10 cellular contexts compared by ENCODE assay signal in the genomic region with DNA sequence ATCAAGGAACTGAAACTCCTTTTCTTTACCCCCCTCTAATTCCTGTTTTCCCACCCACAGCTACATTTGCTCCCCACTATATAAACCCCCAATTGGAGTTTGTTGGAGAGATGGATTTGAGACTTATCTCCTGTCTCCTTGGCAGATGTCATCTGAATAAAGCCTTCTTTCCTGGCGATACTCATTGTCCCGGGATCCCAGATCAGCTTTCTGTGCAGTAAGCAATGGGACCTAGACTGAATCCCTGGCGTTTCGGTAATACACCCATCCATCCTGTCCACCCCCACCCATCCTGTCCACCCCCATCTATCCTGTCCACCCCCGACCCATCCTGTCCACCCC. TPM values are rescaled to one million over a fixed set of nuclear protein-coding genes. Genes with fewer than 3 reads are reported as not detected.
DNase-seq lines count a peak whose midpoint lies in the region; ATAC-seq and TF ChIP-seq lines count a peak whose summit lies in the region.
"Had no signal": no experiment of that assay in that cellular context is flagged by ENCODE, and none has a peak within 500 bp of the region (broad histone marks: within the 10 kb centered on the region; RNA-seq: fewer than 3 reads in every experiment).

No MANE protein-coding gene starts in this region.

- H3K27me3 Mint-ChIP-seq in activated naive CD8-positive, alpha-beta T cell treated with anti-CD3 and anti-CD28 coated beads, Interleukin-2, amount 10 ng/mL, durations not matched to agents 7 days and 5 days = no peaks in the 10 kb centered on the region
- H3K27me3 Mint-ChIP-seq in activated naive CD8-positive, alpha-beta T cell treated with anti-CD3 and anti-CD28 coated beads for 36 hours = no peaks in the 10 kb centered on the region

- H3K79me2 ChIP-seq in OCI-LY1 (ENCODE audit: insufficient read depth, low read length) = no peaks in the 10 kb centered on the region

- no peak overlapping the region for H3K4me3 ChIP-seq in OCI-LY1 (ENCODE audit: low read depth, low read length, poor library complexity, severe bottlenecking)
- H3K4me3 ChIP-seq: cardiac muscle cell, lung had no signal

- H3K36me3 ChIP-seq in OCI-LY1 (ENCODE audit: insufficient read depth, low read length) = peaks cover 15% of the 10 kb centered on the region
- H3K36me3 ChIP-seq: cardiac muscle cell had no signal

- H2AFZ ChIP-seq in OCI-LY1 (ENCODE audit: low read length) = no peak overlapping the region

- H3K27ac ChIP-seq in OCI-LY1 (ENCODE audit: low read depth, low read length, poor library complexity, severe bottlenecking) = peak overlapping the region; percentile 92
- H3K27ac ChIP-seq: cardiac muscle cell had no signal

- H4K20me1 ChIP-seq in OCI-LY1 (ENCODE audit: insufficient read depth, low read length) = no peaks in the 10 kb centered on the region

- DNase-seq in activated naive CD8-positive, alpha-beta T cell treated with anti-CD3 and anti-CD28 coated beads, Interleukin-2, amount 10 ng/mL, durations not matched to agents 7 days and 5 days = no peak
- DNase-seq in activated naive CD8-positive, alpha-beta T cell treated with anti-CD3 and anti-CD28 coated beads for 36 hours = no peak
- DNase-seq in cerebellum (ENCODE audit: low spot score) (no peak), NCI-H345 (lab: John Stamatoyannopoulos, UW) (no peak)

- H3K9me2 ChIP-seq in OCI-LY1 (ENCODE audit: low read depth, low read length) = no peaks in the 10 kb centered on the region

- peaks cover 3% of the 10 kb centered on the region; the same call in 1 of the 2 replicates for H3K9me3 ChIP-seq in OCI-LY1 (ENCODE audit: low read length)

- H3K27ac Mint-ChIP-seq in activated naive CD8-positive, alpha-beta T cell treated with anti-CD3 and anti-CD28 coated beads, Interleukin-2, amount 10 ng/mL, durations not matched to agents 7 days and 5 days = peak overlapping the region; percentile 91
- no peak overlapping the region for H3K27ac Mint-ChIP-seq in activated naive CD8-positive, alpha-beta T cell treated with anti-CD3 and anti-CD28 coated beads for 36 hours

- ATAC-seq in activated naive CD8-positive, alpha-beta T cell treated with anti-CD3 and anti-CD28 coated beads, Interleukin-2, amount 10 ng/mL, durations not matched to agents 7 days and 5 days (ENCODE audit: low read depth) = no peak
- ATAC-seq in esophagus mucosa (peak; percentile 24), HG02884 (IDR thresholded peaks at IDR 0.05; ENCODE audit: unreplicated experiment) (no peak)

- H3K27me3 ChIP-seq in OCI-LY1 (ENCODE audit: insufficient read depth, low read length) = no peaks in the 10 kb centered on the region
- H3K27me3 ChIP-seq: cardiac muscle cell had no signal

- peaks cover 26% of the 10 kb centered on the region for H3K4me1 ChIP-seq in OCI-LY1 (ENCODE audit: insufficient read depth, low read length, severe bottlenecking)

- H3K9me3 Mint-ChIP-seq in activated naive CD8-positive, alpha-beta T cell treated with anti-CD3 and anti-CD28 coated beads, Interleukin-2, amount 10 ng/mL, durations not matched to agents 7 days and 5 days = no peaks in the 10 kb centered on the region
- H3K9me3 Mint-ChIP-seq in activated naive CD8-positive, alpha-beta T cell treated with anti-CD3 and anti-CD28 coated beads for 36 hours = no peaks in the 10 kb centered on the region

- no peak overlapping the region; the same call in 1 of the 2 replicates for H3K4me2 ChIP-seq in OCI-LY1 (ENCODE audit: low read length)

- TF ChIP-seq CTCF in OCI-LY1 (IDR thresholded peaks at IDR 0.05; ENCODE audit: low read length) = no peak

- peaks cover 29% of the 10 kb centered on the region for H3K4me1 Mint-ChIP-seq in activated naive CD8-positive, alpha-beta T cell treated with anti-CD3 and anti-CD28 coated beads, Interleukin-2, amount 10 ng/mL, durations not matched to agents 7 days and 5 days
- H3K4me1 Mint-ChIP-seq in activated naive CD8-positive, alpha-beta T cell treated with anti-CD3 and anti-CD28 coated beads for 36 hours = peaks cover 29% of the 10 kb centered on the region

- H3K4me3 Mint-ChIP-seq in activated naive CD8-positive, alpha-beta T cell treated with anti-CD3 and anti-CD28 coated beads, Interleukin-2, amount 10 ng/mL, durations not matched to agents 7 days and 5 days = peak overlapping the region; percentile 78
- no peak overlapping the region for H3K4me3 Mint-ChIP-seq in activated naive CD8-positive, alpha-beta T cell treated with anti-CD3 and anti-CD28 coated beads for 36 hours

- POLR2A ChIA-PET in activated naive CD8-positive, alpha-beta T cell treated with anti-CD3 and anti-CD28 coated beads, Interleukin-2, amount 10 ng/mL, durations not matched to agents 7 days and 5 days (lab: Charles Lee) = interaction anchor here (0.6 to 3.5 kb wide), 17 partner anchors 9 to 390 kb away, joined by 3 to 33 read pairs (median 4); a partner anchor contains a TSS

- no peak overlapping the region; the same call in 1 of the 2 replicates for H3K9ac ChIP-seq in OCI-LY1 (ENCODE audit: low read length)

- H3F3A ChIP-seq in OCI-LY1 (ENCODE audit: insufficient read depth, low read length) = no peaks in the 10 kb centered on the region

- no peaks in the 10 kb centered on the region for H3K36me3 Mint-ChIP-seq in activated naive CD8-positive, alpha-beta T cell treated with anti-CD3 and anti-CD28 coated beads, Interleukin-2, amount 10 ng/mL, durations not matched to agents 7 days and 5 days
- no peaks in the 10 kb centered on the region for H3K36me3 Mint-ChIP-seq in activated naive CD8-positive, alpha-beta T cell treated with anti-CD3 and anti-CD28 coated beads for 36 hours

RNA-seq across cellular contexts. Expression of a gene that starts 22.2 kb away (rescaled TPM):
- 10 to 100 TPM in 1 of 2 experiments, 1 to 10 TPM in 1; 7.4 to 10.0 TPM for total RNA-seq in activated naive CD8-positive, alpha-beta T cell treated with anti-CD3 and anti-CD28 coated beads, Interleukin-2, amount 10 ng/mL, durations not matched to agents 7 days and 5 days
- total RNA-seq in activated naive CD8-positive, alpha-beta T cell treated with anti-CD3 and anti-CD28 coated beads for 36 hours = 1 to 10 TPM; 5.4 to 5.5 TPM
- total RNA-seq in esophagus mucosa = 0.60 TPM
- total RNA-seq in cerebellum = 7.6 TPM

RNA-seq across cellular contexts. Expression of a gene that starts 38.1 kb away (rescaled TPM):
- 100 to 1,000 TPM; 255 to 263 TPM for total RNA-seq in activated naive CD8-positive, alpha-beta T cell treated with anti-CD3 and anti-CD28 coated beads, Interleukin-2, amount 10 ng/mL, durations not matched to agents 7 days and 5 days
- 100 to 1,000 TPM; 122 TPM for total RNA-seq in activated naive CD8-positive, alpha-beta T cell treated with anti-CD3 and anti-CD28 coated beads for 36 hours
- total RNA-seq in esophagus mucosa (0.60 TPM), cerebellum (0.36 TPM)

RNA-seq across cellular contexts. Expression of a gene that starts 44.6 kb away (rescaled TPM):
- total RNA-seq in activated naive CD8-positive, alpha-beta T cell treated with anti-CD3 and anti-CD28 coated beads, Interleukin-2, amount 10 ng/mL, durations not matched to agents 7 days and 5 days = 10 to 100 TPM; 84.2 to 88.0 TPM
- total RNA-seq in activated naive CD8-positive, alpha-beta T cell treated with anti-CD3 and anti-CD28 coated beads for 36 hours = 10 to 100 TPM; 17.3 to 19.1 TPM
- total RNA-seq in esophagus mucosa (0.36 TPM), cerebellum (0.27 TPM)
- total RNA-seq: cardiac muscle cell, H7 had no signal

Comparison
In these comparisons a context has a peak if more than half of its experiments do, and no peak if none do; other contexts are left out.
1. RNA of a gene that starts 38.1 kb away (total RNA-seq): 255 to 263 TPM in activated naive CD8-positive, alpha-beta T cell treated with anti-CD3 and anti-CD28 coated beads, Interleukin-2, amount 10 ng/mL, durations not matched to agents 7 days and 5 days and 122 TPM in activated naive CD8-positive, alpha-beta T cell treated with anti-CD3 and anti-CD28 coated beads for 36 hours; 0.60 TPM in esophagus mucosa (single experiment) and 0.36 TPM in cerebellum (single experiment); every median in the first group is over 10 times any median in the second.
2. RNA of a gene that starts 44.6 kb away (total RNA-seq): 84.2 to 88.0 TPM in activated naive CD8-positive, alpha-beta T cell treated with anti-CD3 and anti-CD28 coated beads, Interleukin-2, amount 10 ng/mL, durations not matched to agents 7 days and 5 days and 17.3 to 19.1 TPM in activated naive CD8-positive, alpha-beta T cell treated with anti-CD3 and anti-CD28 coated beads for 36 hours; 0.36 TPM in esophagus mucosa (single experiment) and 0.27 TPM in cerebellum (single experiment); every median in the first group is over 10 times any median in the second.